13 cellular contexts compared by ENCODE assay signal in genomic region chr2:38505779-38506178, GRCh38.
DNase-seq lines count a peak whose midpoint lies in the region; ATAC-seq and TF ChIP-seq lines count a peak whose summit lies in the region.
"Had no signal": no experiment of that assay in that cellular context is flagged by ENCODE, and none has a peak within 500 bp of the region (broad histone marks: within the 10 kb centered on the region; RNA-seq: fewer than 3 reads in every experiment).

No MANE protein-coding gene starts in this region.

- no peaks in the 10 kb centered on the region for H3K9me3 ChIP-seq in ovary

- H3K27me3 ChIP-seq in ovary, result no peaks in the 10 kb centered on the region

- CTCF ChIA-PET in RWPE1 (lab: Yijun Ruan, JAX), result interaction anchor here (0.6 kb wide), 1 partner anchor 26 kb away, joined by 3 read pairs; no protein-coding TSS in a partner anchor

- ATAC-seq in GM21723 (IDR thresholded peaks at IDR 0.05; ENCODE audit: unreplicated experiment) (no peak), GM21526 (IDR thresholded peaks at IDR 0.05; ENCODE audit: low FRiP score, unreplicated experiment) (no peak)

- 19 to 28% (median 21%) methylated on average over 3 of the region's 3 CpGs for WGBS in ovary, 3 donors

- TF ChIP-seq EP300 in ovary (IDR thresholded peaks at IDR 0.05), result no peak

- POLR2A ChIA-PET in RWPE1 (lab: Yijun Ruan, JAX; ENCODE audit: low non-redundant PET), result no interaction called here

- H3K27ac ChIP-seq in RWPE1 (0 out of 2 replicates have a peak overlapping the region, but pooled peaks have one; percentile 5), ovary (peak overlapping the region; percentile 16 to 21)
- H3K27ac ChIP-seq: C4-2B had no signal

- no peaks in the 10 kb centered on the region for H3K36me3 ChIP-seq in ovary

- TF ChIP-seq POLR2A in ovary (IDR thresholded peaks at IDR 0.05), result no peak

- TF ChIP-seq CTCF in AG09309 (IDR thresholded peaks at IDR 0.05; ENCODE audit: control insufficient read depth, insufficient read depth, low read depth, low read length, missing control alignments) (no peak), RWPE1 (conservative IDR thresholded peaks at IDR 0.05; ENCODE audit: low read depth) (no peak), foreskin fibroblast (IDR thresholded peaks at IDR 0.05; ENCODE audit: low read depth, low read length) (no peak), ovary (IDR thresholded peaks at IDR 0.05) (no peak)

- H3K4me3 ChIP-seq in AG09309 (ENCODE audit: control insufficient read depth, low read depth, low read length) (no peak overlapping the region), foreskin fibroblast (ENCODE audit: low read depth in 1 of 2, low read length in 2 of 2) (no peak overlapping the region), ovary (no peak overlapping the region)

- DNase-seq in AG09309 (ENCODE audit: low read depth) (peak; percentile 78), RWPE1 (ENCODE audit: low spot score) (peak; percentile 52), foreskin fibroblast (peak; percentile 83 to 92), ovary (peak; percentile 54 to 86 (median 71)), NCI-H146 (lab: John Stamatoyannopoulos, UW) (no peak), AML-193 (lab: John Stamatoyannopoulos, UW) (no peak)
- DNase-seq: activated gamma-delta T cell; GOT3; NCI-H69; stimulated activated CD4-positive, alpha-beta T cell treated with anti-CD3 and anti-CD28 coated beads, Interleukin-4, amount 100 ng/mL, for 1 hour had no signal

- intact Hi-C loops in ovary (cut with DNase I), result loop anchor here in 1 of 4 donors (10.0 kb wide), 1 partner anchor 131 kb away; the partner anchor contains the start of gene ATL2

- peaks cover 10% of the 10 kb centered on the region for H3K4me1 ChIP-seq in ovary (ENCODE audit: insufficient read depth)

Comparison
In these comparisons a context has a peak if more than half of its experiments do, and no peak if none do; other contexts are left out.
1. DNase-seq: peak in AG09309 (single experiment), RWPE1 (single experiment), foreskin fibroblast (2 of 2) and ovary (5 of 5); none in NCI-H146 (single experiment) and AML-193 (0 of 2).